8 cellular contexts compared by ENCODE assay signal in genomic region chr4:94453534-94453963, GRCh38. TPM values are rescaled to one million over a fixed set of nuclear protein-coding genes. Genes with fewer than 3 reads are reported as not detected.
DNase-seq lines count a peak whose midpoint lies in the region; ATAC-seq, FAIRE-seq and TF ChIP-seq lines count a peak whose summit lies in the region.

No MANE protein-coding gene starts in this region.

- no peak for DNase-seq in GM18507 (ENCODE audit: extremely low spot score, insufficient read length, low read depth)
- no peak for DNase-seq in SJCRH30
- no peak for DNase-seq in fibroblast of the aortic adventitia (ENCODE audit: low read depth)
- DNase-seq in islet precursor cell, result no peak
- no peak for DNase-seq in stimulated activated naive CD4-positive, alpha-beta T cell (lab: John Stamatoyannopoulos, UW)

- FAIRE-seq in GM18507 (lab: Jason Lieb, UNC), result peak; percentile 70

- H3K27me3 ChIP-seq in SJCRH30 (no peaks in the 10 kb centered on the region), rectal smooth muscle tissue (ENCODE audit: control insufficient read depth, insufficient read depth, low read length) (no peaks in the 10 kb centered on the region)

- H3K4me3 ChIP-seq in SJCRH30 (peak overlapping the region; percentile 90), fibroblast of the aortic adventitia (ENCODE audit: low read depth, low read length) (peak overlapping the region; percentile 81), rectal smooth muscle tissue (ENCODE audit: low read length) (peak overlapping the region; percentile 93)

- no peak for ATAC-seq in HG03135 (IDR thresholded peaks at IDR 0.05; ENCODE audit: unreplicated experiment)
- no peak for ATAC-seq in HG03442 (IDR thresholded peaks at IDR 0.05; ENCODE audit: unreplicated experiment)

- peak overlapping the region; percentile 12 for H3K9ac ChIP-seq in rectal smooth muscle tissue (ENCODE audit: low read length)

- H3K4me1 ChIP-seq in SJCRH30 (peaks cover 21% of the 10 kb centered on the region), rectal smooth muscle tissue (ENCODE audit: control insufficient read depth, insufficient read depth, low read length) (peaks cover 18% of the 10 kb centered on the region)

- H3K27ac ChIP-seq in SJCRH30, result no peak overlapping the region
- H3K27ac ChIP-seq in rectal smooth muscle tissue (ENCODE audit: low read depth, low read length), result peak overlapping the region; percentile 92

- no peak for TF ChIP-seq CTCF in fibroblast of the aortic adventitia (IDR thresholded peaks at IDR 0.05; ENCODE audit: insufficient read depth, low read length)

- H3K9me3 ChIP-seq in SJCRH30 (replicated peaks), result no peaks in the 10 kb centered on the region

- H3K36me3 ChIP-seq in SJCRH30, result no peaks in the 10 kb centered on the region
- peaks cover 2% of the 10 kb centered on the region for H3K36me3 ChIP-seq in rectal smooth muscle tissue (ENCODE audit: control insufficient read depth, insufficient read depth, low read length)

RNA-seq across cellular contexts. Expression of gene PDLIM5, which starts 1.8 kb away (rescaled TPM):
- 31.5 and 38.9 TPM in 2 replicates for total RNA-seq in SJCRH30 (2014; rRNA removed; shearing (Covaris generic))
- 84.3 and 124 TPM in 2 replicates for total RNA-seq in fibroblast of the aortic adventitia (ENCODE audit: low replicate concordance)
